9 cellular contexts compared by ENCODE assay signal in genomic region chr3:149581248-149581647, GRCh38.
DNase-seq lines count a peak whose midpoint lies in the region; ATAC-seq and TF ChIP-seq lines count a peak whose summit lies in the region.
"Had no signal": no experiment of that assay in that cellular context is flagged by ENCODE, and none has a peak within 500 bp of the region (broad histone marks: within the 10 kb centered on the region; RNA-seq: fewer than 3 reads in every experiment).

No MANE protein-coding gene starts in this region.

- H3K9ac ChIP-seq in subcutaneous abdominal adipose tissue (ENCODE audit: low read length in 5 of 5), result no peak overlapping the region

- H3K9me3 ChIP-seq in esophagus squamous epithelium (no peaks in the 10 kb centered on the region), subcutaneous abdominal adipose tissue (ENCODE audit: control insufficient read depth in 5 of 5, low read length in 5 of 5) (no peaks in the 10 kb centered on the region)
- H3K9me3 ChIP-seq: prostate gland had no signal

- intact Hi-C loops in esophagus squamous epithelium (cut with DNase I), result no loop called here

- H3K27ac ChIP-seq in esophagus squamous epithelium (peak overlapping the region; percentile 50 to 83 (median 72)), subcutaneous abdominal adipose tissue (ENCODE audit: low read depth, low read length) (peak overlapping the region; percentile 84)
- H3K27ac ChIP-seq: prostate gland had no signal

- H3K27me3 ChIP-seq in esophagus squamous epithelium (no peaks in the 10 kb centered on the region), subcutaneous abdominal adipose tissue (ENCODE audit: control insufficient read depth in 5 of 5, insufficient read depth in 4 of 5, low read length in 5 of 5) (no peaks in the 10 kb centered on the region)

- 21 to 24% methylated on average over 2 of the region's 2 CpGs for WGBS in esophagus squamous epithelium, 2 donors

- peak; percentile 74 for DNase-seq in RKO (ENCODE audit: low spot score)
- no peak for DNase-seq in esophagus squamous epithelium (lab: John Stamatoyannopoulos, UW)
- DNase-seq in NCI-H82 treated with DMSO at 0.1 percent for 48 hours (lab: John Stamatoyannopoulos, UW; ENCODE audit: unreplicated experiment), result no peak
- DNase-seq in NCI-H2107 (lab: John Stamatoyannopoulos, UW), result no peak
- DNase-seq: NCI-H748 treated with DMSO at 0.1 percent for 48 hours had no signal

- H3K4me3 ChIP-seq in esophagus squamous epithelium (no peak overlapping the region), subcutaneous abdominal adipose tissue (ENCODE audit: low read depth in 1 of 5, low read length in 5 of 5) (no peak overlapping the region)
- H3K4me3 ChIP-seq: prostate gland had no signal

- no peaks in the 10 kb centered on the region for H3K36me3 ChIP-seq in esophagus squamous epithelium
- H3K36me3 ChIP-seq in subcutaneous abdominal adipose tissue (ENCODE audit: control insufficient read depth in 5 of 5, insufficient read depth in 5 of 5, low read length in 5 of 5), result no peaks in the 10 kb centered on the region
- H3K36me3 ChIP-seq: prostate gland had no signal

- H3K4me1 ChIP-seq in esophagus squamous epithelium (peaks cover 33 to 99% (median 75%) of the 10 kb centered on the region in 3 donors), subcutaneous abdominal adipose tissue (ENCODE audit: control insufficient read depth in 5 of 5, insufficient read depth in 5 of 5, low read length in 5 of 5) (peaks cover 5 to 58% (median 37%) of the 10 kb centered on the region in 5 donors)

- no peak for TF ChIP-seq CTCF in esophagus squamous epithelium (IDR thresholded peaks at IDR 0.05)

- ATAC-seq in GM21786 (IDR thresholded peaks at IDR 0.05; ENCODE audit: unreplicated experiment), result peak; percentile 27
- ATAC-seq in GM19035 (IDR thresholded peaks at IDR 0.05; ENCODE audit: unreplicated experiment), result no peak

- TF ChIP-seq POLR2A in esophagus squamous epithelium (IDR thresholded peaks at IDR 0.05), result no peak
